Comparison of ENCODE assay signal across 8 cellular contexts in the genomic region with DNA sequence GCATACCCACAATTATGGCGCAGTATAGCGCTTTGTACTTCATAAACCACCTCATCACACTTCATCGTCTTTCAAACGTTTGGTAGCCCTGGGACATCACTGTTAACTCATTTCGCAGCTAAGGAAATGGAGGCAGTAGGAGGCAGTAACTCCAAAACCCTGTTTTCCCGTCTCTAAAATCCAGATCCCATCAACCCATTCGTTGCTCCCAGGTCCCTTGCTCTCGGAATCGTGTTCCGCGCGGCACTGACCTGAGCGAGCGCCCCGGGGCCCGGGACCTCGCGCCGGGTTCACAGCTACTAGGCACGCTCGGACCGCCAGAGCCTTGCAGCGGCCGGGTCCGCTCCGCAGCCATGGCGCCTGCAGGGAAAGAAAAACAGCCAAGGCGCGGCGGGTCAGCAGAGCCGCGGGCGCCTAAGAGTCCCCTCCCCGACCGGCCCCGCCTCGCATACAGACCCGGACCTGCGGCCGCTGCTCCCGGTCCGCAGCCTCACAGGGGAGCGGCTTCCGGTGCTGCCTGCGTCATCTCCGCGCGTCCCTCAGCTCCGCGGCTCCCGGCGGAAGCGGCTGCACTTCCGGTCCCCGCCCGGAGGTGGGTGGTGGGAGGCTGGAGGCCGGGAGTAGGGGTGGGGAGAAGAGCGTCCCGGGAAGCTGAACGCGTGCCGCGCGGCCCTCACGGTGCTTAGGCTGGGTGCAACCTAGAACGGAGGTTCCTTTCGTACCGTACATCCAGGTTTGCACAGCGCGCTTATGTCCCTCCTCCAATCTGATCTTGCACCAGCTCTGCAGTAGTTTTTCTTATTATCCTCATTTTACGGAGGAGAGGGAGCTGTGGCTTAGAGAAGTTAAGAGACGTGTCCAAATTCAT. TPM values are rescaled to one million over a fixed set of nuclear protein-coding genes. Genes with fewer than 3 reads are reported as not detected.
DNase-seq lines count a peak whose midpoint lies in the region; ATAC-seq and TF ChIP-seq lines count a peak whose summit lies in the region.

A gene with protein sequence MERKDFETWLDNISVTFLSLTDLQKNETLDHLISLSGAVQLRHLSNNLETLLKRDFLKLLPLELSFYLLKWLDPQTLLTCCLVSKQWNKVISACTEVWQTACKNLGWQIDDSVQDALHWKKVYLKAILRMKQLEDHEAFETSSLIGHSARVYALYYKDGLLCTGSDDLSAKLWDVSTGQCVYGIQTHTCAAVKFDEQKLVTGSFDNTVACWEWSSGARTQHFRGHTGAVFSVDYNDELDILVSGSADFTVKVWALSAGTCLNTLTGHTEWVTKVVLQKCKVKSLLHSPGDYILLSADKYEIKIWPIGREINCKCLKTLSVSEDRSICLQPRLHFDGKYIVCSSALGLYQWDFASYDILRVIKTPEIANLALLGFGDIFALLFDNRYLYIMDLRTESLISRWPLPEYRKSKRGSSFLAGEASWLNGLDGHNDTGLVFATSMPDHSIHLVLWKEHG (minus strand): TSS at position 519 of the 868 bp plus-strand sequence. CDS start 5,158 bp downstream, outside the sequence.

- no peaks in the 10 kb centered on the region for H3K27me3 ChIP-seq in esophagus squamous epithelium

- 0% methylated on average over 14 of the region's 72 CpGs for WGBS in esophagus squamous epithelium, 2 donors

- H3K9me3 ChIP-seq in esophagus squamous epithelium, result no peaks in the 10 kb centered on the region

- intact Hi-C loops in esophagus squamous epithelium (cut with DNase I), result no loop called here

- peak in 4 of 6 experiments; percentile 12 to 35 (median 25) for TF ChIP-seq CTCF in esophagus squamous epithelium (IDR thresholded peaks at IDR 0.05)

- peak; percentile 91 for ATAC-seq in GM21717 (IDR thresholded peaks at IDR 0.05; ENCODE audit: unreplicated experiment)

- H3K27ac ChIP-seq in esophagus squamous epithelium, result peak within 1 kb of the TSS; percentile 90 to 97 (median 94)

- peaks cover 15 to 51% (median 28%) of the 10 kb centered on the region in 3 donors for H3K4me1 ChIP-seq in esophagus squamous epithelium

- peak within 1 kb of the TSS; percentile 72 to 97 (median 82) for H3K4me3 ChIP-seq in esophagus squamous epithelium

- in situ Hi-C loops in KBM-7 (cut with MboI; ENCODE audit: low pct_unique_long_range_greater_than_20kb, low sequenced_read_pairs), result loop anchor here (10.0 kb wide), 1 partner anchor 62 kb away; no protein-coding TSS in a partner anchor

- peak in 3 of 4 donors; percentile 88 to 92 (median 90) for TF ChIP-seq POLR2A in esophagus squamous epithelium (IDR thresholded peaks at IDR 0.05)

- H3K36me3 ChIP-seq in esophagus squamous epithelium, result peaks cover 0 to 20% (median 0%) of the 10 kb centered on the region in 3 donors

- DNase-seq in DMS53 (lab: John Stamatoyannopoulos, UW), result peak; percentile 99
- peak; percentile 95 for DNase-seq in KBM-7
- peak; percentile 94 for DNase-seq in RKO (ENCODE audit: low spot score)
- DNase-seq in activated T-helper 1 cell treated with Interleukin-2 at 50 U/mL for 16 hours (ENCODE audit: low read depth), result peak; percentile 80
- DNase-seq in esophagus squamous epithelium (lab: John Stamatoyannopoulos, UW), result peak; percentile 36
- DNase-seq in myocyte (ENCODE audit: low read depth), result peak; percentile 90
- DNase-seq in stimulated activated CD8-positive, alpha-beta memory T cell treated with anti-CD3 and anti-CD28 coated beads, Interleukin-7, amount 100 ng/mL, for 4 hours (ENCODE audit: low read depth in 2 of 2), result peak; percentile 70 to 83

RNA-seq across cellular contexts. Expression of the gene that starts here (rescaled TPM):
- total RNA-seq in esophagus squamous epithelium (10 to 100 TPM; 23.1 to 41.6 (median 31.7) TPM), myocyte (24.4 and 25.6 TPM in 2 replicates)
- 37.6 TPM for polyA plus RNA-seq in myocyte (2012)

Comparison
In these comparisons a context has a peak if more than half of its experiments do, and no peak if none do; other contexts are left out.
1. Peak in every context shown above with its lines: DNase-seq, ATAC-seq, H3K4me3 ChIP-seq and H3K27ac ChIP-seq.
2. DNase-seq: peak in every context shown above with its lines; median percentile 99 in DMS53; 95 in KBM-7; 94 in RKO; 90 in myocyte; 80 in activated T-helper 1 cell treated with Interleukin-2 at 50 U/mL for 16 hours; 76 in stimulated activated CD8-positive, alpha-beta memory T cell treated with anti-CD3 and anti-CD28 coated beads, Interleukin-7, amount 100 ng/mL, for 4 hours; 36 in esophagus squamous epithelium.